In the genomic region with DNA sequence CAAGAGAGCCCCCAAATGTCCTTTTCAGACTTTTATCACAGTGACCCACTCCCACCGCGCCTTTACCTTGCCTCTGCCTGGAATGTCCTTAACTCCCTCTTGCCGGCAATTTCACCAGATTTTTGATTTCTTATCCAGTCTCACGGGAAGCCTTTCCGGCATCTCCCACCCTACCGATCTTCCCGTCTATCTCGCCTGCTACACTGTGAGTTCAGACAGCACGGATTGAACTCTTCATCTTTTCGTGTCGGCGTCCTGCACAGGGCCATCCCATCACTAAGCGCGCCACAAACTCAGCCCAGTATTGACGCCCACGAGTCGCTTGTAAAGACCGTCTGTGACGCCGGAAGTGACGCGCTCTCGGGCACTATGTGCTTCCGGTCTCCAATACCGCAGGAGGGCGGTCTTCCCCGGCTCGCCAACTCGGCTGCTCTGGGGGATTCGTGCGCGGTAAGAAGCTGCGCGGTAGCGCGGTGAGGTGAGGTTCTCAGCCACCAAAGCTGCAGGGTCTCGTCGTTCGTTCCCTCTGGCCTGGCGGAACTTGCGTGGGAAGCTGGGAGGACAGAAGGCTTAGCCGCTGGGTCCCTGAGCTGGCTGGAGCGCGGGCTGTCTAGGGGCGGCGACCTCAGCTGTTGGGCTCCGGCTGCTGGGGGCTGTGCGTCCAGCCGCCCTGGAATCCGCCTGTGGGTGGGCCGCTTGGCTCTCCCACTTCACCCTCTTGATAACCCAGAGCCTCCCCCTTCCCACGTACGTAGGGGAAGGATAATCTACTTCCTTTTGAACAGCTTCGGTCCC, we compare ENCODE assay signal across 8 cellular contexts. TPM values are rescaled to one million over a fixed set of nuclear protein-coding genes. Genes with fewer than 3 reads are reported as not detected.
DNase-seq lines count a peak whose midpoint lies in the region; ATAC-seq, FAIRE-seq and TF ChIP-seq lines count a peak whose summit lies in the region.

A gene with protein sequence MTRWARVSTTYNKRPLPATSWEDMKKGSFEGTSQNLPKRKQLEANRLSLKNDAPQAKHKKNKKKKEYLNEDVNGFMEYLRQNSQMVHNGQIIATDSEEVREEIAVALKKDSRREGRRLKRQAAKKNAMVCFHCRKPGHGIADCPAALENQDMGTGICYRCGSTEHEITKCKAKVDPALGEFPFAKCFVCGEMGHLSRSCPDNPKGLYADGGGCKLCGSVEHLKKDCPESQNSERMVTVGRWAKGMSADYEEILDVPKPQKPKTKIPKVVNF (plus strand): TSS at position 367 of the 795 bp plus-strand sequence. CDS start 3,171 bp downstream, outside the sequence.

- H2BK120ac ChIP-seq in mesenchymal stem cell (ENCODE audit: low read depth, low read length) = no peak within 1 kb of the TSS

- peak within 1 kb of the TSS; percentile 87 for H3K27ac ChIP-seq in mesenchymal stem cell (ENCODE audit: low read length, poor library complexity, severe bottlenecking)

- H3K4me1 ChIP-seq in NT2/D1 (ENCODE audit: insufficient read depth, insufficient read length) = no peaks in the 10 kb centered on the region
- peaks cover 12% of the 10 kb centered on the region for H3K4me1 ChIP-seq in endocrine pancreas (ENCODE audit: control insufficient read depth, insufficient read depth, low read length)
- peaks cover 9% of the 10 kb centered on the region for H3K4me1 ChIP-seq in mesenchymal stem cell (ENCODE audit: control insufficient read depth, insufficient read depth, low read depth, low read length)

- H4K8ac ChIP-seq in mesenchymal stem cell (ENCODE audit: low read length) = peak within 1 kb of the TSS; percentile 97

- H3K4me1 Mint-ChIP-seq in Calu3 (ENCODE audit: low read depth, unreplicated experiment) = peaks cover 56% of the 10 kb centered on the region
- peaks cover 56% of the 10 kb centered on the region for H3K4me1 Mint-ChIP-seq in activated CD8-positive, alpha-beta memory T cell treated with anti-CD3 and anti-CD28 coated beads, Interleukin-2, amount 10 ng/mL, durations not matched to agents 7 days and 5 days

- H3K4me3 ChIP-seq in NT2/D1 (ENCODE audit: insufficient read length, low read depth) = peak within 1 kb of the TSS; percentile 91
- H3K4me3 ChIP-seq in endocrine pancreas (ENCODE audit: control insufficient read depth, insufficient read depth, low read length) = peak within 1 kb of the TSS; percentile 85
- H3K4me3 ChIP-seq in mesenchymal stem cell (ENCODE audit: insufficient read depth in 1 of 2, low read depth in 1 of 2, low read length in 2 of 2) = peak within 1 kb of the TSS; percentile 91 to 97

- FAIRE-seq in HTR-8/SVneo (lab: Jason Lieb, UNC) = peak; percentile 95

- peak within 1 kb of the TSS in 1 of 2 experiments; percentile 97 for H3K23ac ChIP-seq in mesenchymal stem cell (ENCODE audit: low read length in 2 of 2)

- H2AK5ac ChIP-seq in mesenchymal stem cell (ENCODE audit: low read length, severe bottlenecking) = no peak within 1 kb of the TSS

- peak within 1 kb of the TSS; percentile 87 for H3K4me3 Mint-ChIP-seq in Calu3 (ENCODE audit: low read depth, unreplicated experiment)
- H3K4me3 Mint-ChIP-seq in activated CD8-positive, alpha-beta memory T cell treated with anti-CD3 and anti-CD28 coated beads, Interleukin-2, amount 10 ng/mL, durations not matched to agents 7 days and 5 days = peak within 1 kb of the TSS; percentile 87

- peak within 1 kb of the TSS; percentile 93 to 99 for H3K4ac ChIP-seq in mesenchymal stem cell (ENCODE audit: low read depth in 1 of 2, low read length in 2 of 2)

- no peaks in the 10 kb centered on the region for H3K27me3 ChIP-seq in NT2/D1 (ENCODE audit: insufficient read depth, insufficient read length)
- H3K27me3 ChIP-seq in endocrine pancreas (ENCODE audit: control insufficient read depth, insufficient read depth, low read length) = no peaks in the 10 kb centered on the region
- no peaks in the 10 kb centered on the region for H3K27me3 ChIP-seq in mesenchymal stem cell (ENCODE audit: control insufficient read depth in 1 of 2, insufficient read depth in 1 of 2, low read length in 2 of 2)

- H3K14ac ChIP-seq in mesenchymal stem cell (ENCODE audit: low read length in 2 of 2) = peak within 1 kb of the TSS in 1 of 2 experiments; percentile 100

- H3K9me3 ChIP-seq in NT2/D1 (ENCODE audit: insufficient read depth, low read length) (no peaks in the 10 kb centered on the region), endocrine pancreas (ENCODE audit: control insufficient read depth, low read length) (no peaks in the 10 kb centered on the region), mesenchymal stem cell (ENCODE audit: control insufficient read depth, low read length) (no peaks in the 10 kb centered on the region)

- peak within 1 kb of the TSS; percentile 67 for H4K91ac ChIP-seq in mesenchymal stem cell (ENCODE audit: low read length)

- peak within 1 kb of the TSS; percentile 90 for H3K27ac Mint-ChIP-seq in Calu3 (ENCODE audit: unreplicated experiment)
- H3K27ac Mint-ChIP-seq in activated CD8-positive, alpha-beta memory T cell treated with anti-CD3 and anti-CD28 coated beads, Interleukin-2, amount 10 ng/mL, durations not matched to agents 7 days and 5 days = peak within 1 kb of the TSS; percentile 93

- H3K36me3 ChIP-seq in NT2/D1 (ENCODE audit: insufficient read depth, insufficient read length, low read length) = peaks cover 33% of the 10 kb centered on the region
- H3K36me3 ChIP-seq in endocrine pancreas (ENCODE audit: control insufficient read depth, insufficient read depth, low read length) = no peaks in the 10 kb centered on the region
- peaks cover 5 to 17% of the 10 kb centered on the region in 2 experiments for H3K36me3 ChIP-seq in mesenchymal stem cell (ENCODE audit: control insufficient read depth in 1 of 2, insufficient read depth in 2 of 2, low read depth in 1 of 2, low read length in 2 of 2)

- peak within 1 kb of the TSS; percentile 97 for H3K9ac ChIP-seq in NT2/D1 (ENCODE audit: insufficient read length, low read depth)
- H3K9ac ChIP-seq in endocrine pancreas (ENCODE audit: control insufficient read depth, insufficient read depth, low read length) = peak within 1 kb of the TSS; percentile 89
- H3K9ac ChIP-seq in mesenchymal stem cell (ENCODE audit: low read length) = peak within 1 kb of the TSS; percentile 98

- under 1% methylated on average over 53 of the region's 54 CpGs for WGBS in mesenchymal stem cell

- TF ChIP-seq CTCF in Calu3 (IDR thresholded peaks at IDR 0.05; ENCODE audit: unreplicated experiment) = no peak

- H3K27me3 Mint-ChIP-seq in Calu3 (ENCODE audit: unreplicated experiment) = no peaks in the 10 kb centered on the region
- no peaks in the 10 kb centered on the region for H3K27me3 Mint-ChIP-seq in activated CD8-positive, alpha-beta memory T cell treated with anti-CD3 and anti-CD28 coated beads, Interleukin-2, amount 10 ng/mL, durations not matched to agents 7 days and 5 days

- H2AFZ ChIP-seq in mesenchymal stem cell (ENCODE audit: low read depth, low read length) = peak within 1 kb of the TSS; percentile 95

- H3K4me2 ChIP-seq in mesenchymal stem cell (ENCODE audit: low read length, poor library complexity, severe bottlenecking) = peak within 1 kb of the TSS; percentile 73

- no TSS peak for BruUV-seq in Calu3 (replicated peaks; lab: Mats Ljungman, UMichigan)

- H2BK5ac ChIP-seq in mesenchymal stem cell (ENCODE audit: low read depth, low read length, poor library complexity, severe bottlenecking) = peak within 1 kb of the TSS; percentile 76

- CTCF ChIA-PET in Calu3 (lab: Charles Lee) = interaction anchor here (0.6 to 1.7 kb wide), 9 partner anchors 10 to 864 kb away, joined by 3 to 9 read pairs (median 3); a partner anchor contains a TSS
- CTCF ChIA-PET in activated CD8-positive, alpha-beta memory T cell treated with anti-CD3 and anti-CD28 coated beads, Interleukin-2, amount 10 ng/mL, durations not matched to agents 7 days and 5 days (lab: Charles Lee) = interaction anchor here (1.5 to 1.9 kb wide), 3 partner anchors 12 to 550 kb away, joined by 4 to 5 read pairs (median 5); no protein-coding TSS in a partner anchor

- peaks cover 25% of the 10 kb centered on the region for H3K79me1 ChIP-seq in mesenchymal stem cell (replicated peaks; ENCODE audit: low read length, poor library complexity, severe bottlenecking)

- H3K36me3 Mint-ChIP-seq in Calu3 (ENCODE audit: insufficient read depth, unreplicated experiment) = peaks cover 48% of the 10 kb centered on the region
- H3K36me3 Mint-ChIP-seq in activated CD8-positive, alpha-beta memory T cell treated with anti-CD3 and anti-CD28 coated beads, Interleukin-2, amount 10 ng/mL, durations not matched to agents 7 days and 5 days = peaks cover 15% of the 10 kb centered on the region

- intact Hi-C loops in Calu3 (cut with micrococcal nuclease; ENCODE audit: unreplicated experiment) = loop anchor here (1.0 to 10.0 kb wide), 5 partner anchors 33 to 865 kb away; a partner anchor contains a TSS

- no peak within 1 kb of the TSS for H2BK15ac ChIP-seq in mesenchymal stem cell (ENCODE audit: low read depth, poor library complexity, severe bottlenecking)

- DNase-seq in Calu3 (peak; percentile 92), HTR-8/SVneo (ENCODE audit: insufficient read length, low spot score) (peak; percentile 87), NT2/D1 (ENCODE audit: low read depth, low spot score) (peak; percentile 89), mesenchymal stem cell (peak; percentile 97)
- DNase-seq in activated CD8-positive, alpha-beta memory T cell treated with anti-CD3 and anti-CD28 coated beads, Interleukin-2, amount 10 ng/mL, durations not matched to agents 7 days and 5 days = peak; percentile 97
- DNase-seq in stimulated activated CD8-positive, alpha-beta memory T cell treated with anti-CD3 and anti-CD28 coated beads, Interleukin-12 subunit alpha, Interleukin-12 subunit beta, amount 100 ng/mL, for 4 hours (ENCODE audit: low read depth) = peak; percentile 86

- peak within 1 kb of the TSS; percentile 62 to 100 for H3K18ac ChIP-seq in mesenchymal stem cell (ENCODE audit: low read depth in 1 of 2, low read length in 2 of 2)

- peak; percentile 97 for ATAC-seq in GM21367 (IDR thresholded peaks at IDR 0.05; ENCODE audit: unreplicated experiment)
- ATAC-seq in activated CD8-positive, alpha-beta memory T cell treated with anti-CD3 and anti-CD28 coated beads, Interleukin-2, amount 10 ng/mL, durations not matched to agents 7 days and 5 days = peak; percentile 97

- H2BK12ac ChIP-seq in mesenchymal stem cell (ENCODE audit: low read length in 2 of 2) = no peak within 1 kb of the TSS

- no peaks in the 10 kb centered on the region for H3K9me3 Mint-ChIP-seq in Calu3 (ENCODE audit: low read depth, unreplicated experiment)
- H3K9me3 Mint-ChIP-seq in activated CD8-positive, alpha-beta memory T cell treated with anti-CD3 and anti-CD28 coated beads, Interleukin-2, amount 10 ng/mL, durations not matched to agents 7 days and 5 days (ENCODE audit: low read depth) = no peaks in the 10 kb centered on the region

RNA-seq across cellular contexts. Expression of the gene that starts here (rescaled TPM):
- total RNA-seq in Calu3 (2022) = 34.9 and 36.1 TPM in 2 replicates
- 10 to 100 TPM; 30.6 to 35.7 TPM for total RNA-seq in activated CD8-positive, alpha-beta memory T cell treated with anti-CD3 and anti-CD28 coated beads, Interleukin-2, amount 10 ng/mL, durations not matched to agents 7 days and 5 days
- 48.8 TPM for polyA plus RNA-seq in mesenchymal stem cell (2013, experiment 1 of 2)
- polyA plus RNA-seq in mesenchymal stem cell (2013, experiment 2 of 2) = 47.8 TPM

Comparison
In these comparisons a context has a peak if more than half of its experiments do, and no peak if none do; other contexts are left out.
1. Peak in every context shown above with its lines: DNase-seq, ATAC-seq, H3K4me3 ChIP-seq and H3K27ac ChIP-seq.